1 cellular context compared by ENCODE assay signal in genomic region chr16:8963825-8964441, GRCh38.
A peak's percentile ranks its signal among the peaks of the same experiment; 100 is the strongest.
TF ChIP-seq lines count a peak whose summit lies in the region.

USP7 (minus strand) TSS chr16:8963906; CDS start chr16:8963285, 621 bp downstream.

TF ChIP-seq in HepG2, 621 proteins besides CTCF, POLR2A, EP300 and RAD21 (continued from another document and continues in another):
- TF ChIP-seq DBP (CRISPR knock-in tag; IDR thresholded peaks at IDR 0.05; ENCODE audit: not compliant biosample characterization) (no peak), IKZF5 (CRISPR knock-in tag; IDR thresholded peaks at IDR 0.05) (peak; percentile 63), THAP11 (CRISPR knock-in tag; IDR thresholded peaks at IDR 0.05) (peak; percentile 75), ZNF878 (CRISPR knock-in tag; IDR thresholded peaks at IDR 0.05) (no peak), SP4 (CRISPR knock-in tag; IDR thresholded peaks at IDR 0.05) (peak; percentile 90), ZBTB4 (CRISPR knock-in tag; IDR thresholded peaks at IDR 0.05; ENCODE audit: borderline replicate concordance) (no peak), ZNF7 (CRISPR knock-in tag; IDR thresholded peaks at IDR 0.05) (no peak), PHF20 (CRISPR knock-in tag; IDR thresholded peaks at IDR 0.05) (0 out of 2 replicates have a peak, but pooled peaks have one; percentile 39), ZFP41 (CRISPR knock-in tag; IDR thresholded peaks at IDR 0.05; ENCODE audit: borderline replicate concordance) (no peak), SP1 (IDR thresholded peaks at IDR 0.05) (no peak), SP1 (CRISPR knock-in tag; IDR thresholded peaks at IDR 0.05) (peak; percentile 74), GTF2F1 (IDR thresholded peaks at IDR 0.05; ENCODE audit: low read length) (no peak), KDM3A (CRISPR knock-in tag; IDR thresholded peaks at IDR 0.05; ENCODE audit: low read depth) (peak; percentile 51), SNAPC5 (CRISPR knock-in tag; IDR thresholded peaks at IDR 0.05; ENCODE audit: borderline replicate concordance) (no peak), NCOR1 (IDR thresholded peaks at IDR 0.05; ENCODE audit: borderline replicate concordance, low read length) (no peak), JUNB (CRISPR knock-in tag; IDR thresholded peaks at IDR 0.05; ENCODE audit: borderline replicate concordance) (no peak), KAT8 (CRISPR knock-in tag; IDR thresholded peaks at IDR 0.05) (peak; percentile 50; the same call in 1 of the 2 replicates), HNF1A (IDR thresholded peaks at IDR 0.05; ENCODE audit: low read depth) (no peak), HNF1A (CRISPR knock-in tag; IDR thresholded peaks at IDR 0.05; ENCODE audit: borderline replicate concordance) (peak; percentile 27; the same call in 1 of the 2 replicates), AGO2 (optimal IDR thresholded peaks at IDR 0.05; ENCODE audit: low read depth, low read length) (no peak), ZNF256 (CRISPR knock-in tag; conservative IDR thresholded peaks at IDR 0.05) (no peak), WIZ (CRISPR knock-in tag; IDR thresholded peaks at IDR 0.05) (no peak), MAFK (conservative IDR thresholded peaks at IDR 0.05 in 1 of 2, IDR thresholded peaks at IDR 0.05 in 1 of 2; ENCODE audit: low read length in 2 of 2) (no peak), ZNF10 (CRISPR knock-in tag; IDR thresholded peaks at IDR 0.05; ENCODE audit: borderline replicate concordance, low read depth) (no peak), SCMH1 (CRISPR knock-in tag; IDR thresholded peaks at IDR 0.05; ENCODE audit: borderline replicate concordance) (no peak), NPAS2 (CRISPR knock-in tag; IDR thresholded peaks at IDR 0.05; ENCODE audit: borderline replicate concordance) (no peak), ZNF235 (CRISPR knock-in tag; IDR thresholded peaks at IDR 0.05; ENCODE audit: borderline replicate concordance) (no peak), SNAI1 (CRISPR knock-in tag; IDR thresholded peaks at IDR 0.05; ENCODE audit: borderline replicate concordance) (peak; percentile 75; the same call in 1 of the 2 replicates), ZNF770 (CRISPR knock-in tag; IDR thresholded peaks at IDR 0.05) (no peak), HHEX (CRISPR knock-in tag; IDR thresholded peaks at IDR 0.05) (no peak), SP140L (CRISPR knock-in tag; IDR thresholded peaks at IDR 0.05; ENCODE audit: borderline replicate concordance) (no peak), ZNF513 (CRISPR knock-in tag; conservative IDR thresholded peaks at IDR 0.05) (no peak), RORA (CRISPR knock-in tag; IDR thresholded peaks at IDR 0.05) (no peak), LBX2 (CRISPR knock-in tag; IDR thresholded peaks at IDR 0.05; ENCODE audit: borderline replicate concordance) (no peak), ZNF720 (CRISPR knock-in tag; IDR thresholded peaks at IDR 0.05) (no peak), CBX1 (IDR thresholded peaks at IDR 0.05; ENCODE audit: low read depth) (no peak), PAXIP1 (CRISPR knock-in tag; conservative IDR thresholded peaks at IDR 0.05) (no peak; the same call in 1 of the 2 replicates), SIN3A (IDR thresholded peaks at IDR 0.05; ENCODE audit: borderline replicate concordance, low read depth, low read length) (no peak; the same call in 1 of the 2 replicates), CHD4 (IDR thresholded peaks at IDR 0.05; ENCODE audit: borderline replicate concordance, low read length) (no peak), ZNF331 (CRISPR knock-in tag; IDR thresholded peaks at IDR 0.05) (0 out of 2 replicates have a peak, but pooled peaks have one; percentile 41), SIX4 (CRISPR knock-in tag; IDR thresholded peaks at IDR 0.05) (no peak; the same call in 1 of the 2 replicates), CHCHD3 (CRISPR knock-in tag; IDR thresholded peaks at IDR 0.05) (no peak), ZKSCAN5 (CRISPR knock-in tag; IDR thresholded peaks at IDR 0.05) (no peak), NR2F1 (CRISPR knock-in tag; IDR thresholded peaks at IDR 0.05) (no peak), FIP1L1 (IDR thresholded peaks at IDR 0.05; ENCODE audit: borderline replicate concordance, insufficient read depth, low read depth, low read length) (no peak), ZBTB34 (CRISPR knock-in tag; IDR thresholded peaks at IDR 0.05) (no peak), ZNF703 (CRISPR knock-in tag; IDR thresholded peaks at IDR 0.05; ENCODE audit: borderline replicate concordance) (no peak)
